35 cellular contexts compared by ENCODE assay signal in genomic region chr11:7341551-7341950, GRCh38.
"Had no signal": no experiment of that assay in that cellular context is flagged by ENCODE, and none has a peak within 500 bp of the region (broad histone marks: within the 10 kb centered on the region; RNA-seq: fewer than 3 reads in every experiment).

No MANE protein-coding gene starts in this region.

- H3K27me3 ChIP-seq: adrenal gland, body of pancreas, cardiac muscle cell, colonic mucosa, esophagus muscularis mucosa, gastroesophageal sphincter, heart right ventricle, hepatocyte had no signal

- H3K9me3 Mint-ChIP-seq: activated CD4-positive, alpha-beta memory T cell treated with anti-CD3 and anti-CD28 coated beads, Interleukin-2, amount 10 ng/mL, durations not matched to agents 7 days and 5 days; activated CD4-positive, alpha-beta T cell treated with anti-CD3 and anti-CD28 coated beads, Interleukin-2, amount 10 ng/mL, durations not matched to agents 24 days and 14 days; activated naive CD4-positive, alpha-beta T cell treated with anti-CD3 and anti-CD28 coated beads, Interleukin-2, amount 50 U/mL, for 24 hours; activated T-cell treated with anti-CD3 and anti-CD28 coated beads, Interleukin-2, amount 50 U/mL, for 24 hours; T-helper 2 cell treated with Interferon-gamma antibody and Interleukin-4, amounts not matched to agents 5 μg/mL and 100 μg/mL, for 36 hours had no signal

- H3K4me3 ChIP-seq: adrenal gland, body of pancreas, cardiac muscle cell, colonic mucosa, esophagus muscularis mucosa, gastroesophageal sphincter, heart right ventricle, hepatocyte had no signal

- H3K4me1 Mint-ChIP-seq: activated B cell treated with CpG ODN at 0.5 μM for 24 hours; activated CD4-positive, alpha-beta memory T cell treated with anti-CD3 and anti-CD28 coated beads, Interleukin-2, amount 10 ng/mL, durations not matched to agents 7 days and 5 days; activated CD4-positive, alpha-beta T cell treated with anti-CD3 and anti-CD28 coated beads, Interleukin-2, amount 10 ng/mL, durations not matched to agents 24 days and 14 days; activated naive CD4-positive, alpha-beta T cell treated with anti-CD3 and anti-CD28 coated beads, Interleukin-2, amount 50 U/mL, for 24 hours; activated naive CD8-positive, alpha-beta T cell treated with anti-CD3 and anti-CD28 coated beads for 36 hours; activated naive CD8-positive, alpha-beta T cell treated with anti-CD3 and anti-CD28 coated beads, Interleukin-2, amount 50 U/mL, for 24 hours; T-helper 17 cell had no signal

- DNase-seq: activated B cell treated with CpG ODN at 0.5 μM for 24 hours; activated CD4-positive, alpha-beta memory T cell treated with anti-CD3 and anti-CD28 coated beads, Interleukin-2, amount 10 ng/mL, durations not matched to agents 7 days and 5 days; activated CD4-positive, alpha-beta T cell treated with anti-CD3 and anti-CD28 coated beads, Interleukin-2, amount 10 ng/mL, durations not matched to agents 24 days and 14 days; activated CD4-positive, alpha-beta T cell treated with anti-CD3 and anti-CD28 coated beads, Interleukin-2, amount 50 U/mL, for 4 hours; activated CD8-positive, alpha-beta memory T cell treated with anti-CD3 and anti-CD28 coated beads, Interleukin-2, amount 50 U/mL, for 48 hours; activated effector memory CD4-positive, alpha-beta T cell treated with Interleukin-2 at 50 U/mL for 16 hours; activated naive CD4-positive, alpha-beta T cell treated with anti-CD3 and anti-CD28 coated beads for 36 hours; activated naive CD8-positive, alpha-beta T cell treated with anti-CD3 and anti-CD28 coated beads for 36 hours; activated naive CD8-positive, alpha-beta T cell treated with anti-CD3 and anti-CD28 coated beads, Interleukin-2, amount 50 U/mL, for 24 hours; activated T-cell treated with anti-CD3 and anti-CD28 coated beads for 4 hours; activated T-cell treated with anti-CD3 and anti-CD28 coated beads, Interleukin-2, amount 50 U/mL, for 24 hours; activated T-cell treated with anti-CD3 and anti-CD28 coated beads, Interleukin-2, amount 50 U/mL, for 72 hours; adrenal gland; amygdala; aorta; body of pancreas; central memory CD4-positive, alpha-beta T cell; cerebellar nuclear complex; colonic mucosa; effector CD8-positive, alpha-beta T cell; foreskin melanocyte; heart right ventricle; T-helper 1 cell; T-helper 17 cell; T1000; WERI-Rb-1 had no signal

- H3K27ac Mint-ChIP-seq: activated B cell treated with CpG ODN at 0.5 μM for 24 hours; activated CD4-positive, alpha-beta memory T cell treated with anti-CD3 and anti-CD28 coated beads, Interleukin-2, amount 10 ng/mL, durations not matched to agents 7 days and 5 days; activated CD4-positive, alpha-beta T cell treated with anti-CD3 and anti-CD28 coated beads, Interleukin-2, amount 10 ng/mL, durations not matched to agents 24 days and 14 days; activated naive CD4-positive, alpha-beta T cell treated with anti-CD3 and anti-CD28 coated beads for 36 hours; activated naive CD4-positive, alpha-beta T cell treated with anti-CD3 and anti-CD28 coated beads, Interleukin-2, amount 50 U/mL, for 24 hours; activated naive CD8-positive, alpha-beta T cell treated with anti-CD3 and anti-CD28 coated beads for 36 hours; activated naive CD8-positive, alpha-beta T cell treated with anti-CD3 and anti-CD28 coated beads, Interleukin-2, amount 50 U/mL, for 24 hours; activated T-cell treated with anti-CD3 and anti-CD28 coated beads, Interleukin-2, amount 50 U/mL, for 24 hours; activated T-cell treated with anti-CD3 and anti-CD28 coated beads, Interleukin-2, amount 50 U/mL, for 72 hours; T-helper 17 cell; T-helper 2 cell treated with Interferon-gamma antibody and Interleukin-4, amounts not matched to agents 5 μg/mL and 100 μg/mL, for 36 hours had no signal

- H3K4me1 ChIP-seq: adrenal gland, body of pancreas, colonic mucosa, esophagus muscularis mucosa, gastroesophageal sphincter, heart right ventricle had no signal

- FAIRE-seq: endometrium, endothelial cell of umbilical vein had no signal

- ATAC-seq: activated CD4-positive, CD25-positive, alpha-beta regulatory T cell treated with anti-CD3 and anti-CD28 coated beads, Interleukin-2, amount 50 U/mL, for 24 hours; activated naive CD8-positive, alpha-beta T cell treated with anti-CD3 and anti-CD28 coated beads, Interleukin-2, amount 50 U/mL, for 24 hours; activated T-cell treated with anti-CD3 and anti-CD28 coated beads, Interleukin-2, amount 50 U/mL, for 72 hours; body of pancreas; gastroesophageal sphincter; heart right ventricle; T-helper 17 cell had no signal

- H3K36me3 ChIP-seq: adrenal gland, cardiac muscle cell, colonic mucosa, esophagus muscularis mucosa, gastroesophageal sphincter, heart right ventricle, WERI-Rb-1 had no signal

- H2AFZ ChIP-seq: hepatocyte had no signal

- H3K79me2 ChIP-seq: hepatocyte had no signal

- H3K4me2 ChIP-seq: hepatocyte had no signal

- H3K27ac ChIP-seq: adrenal gland, body of pancreas, cardiac muscle cell, colonic mucosa, esophagus muscularis mucosa, gastroesophageal sphincter, heart right ventricle, hepatocyte, WERI-Rb-1 had no signal

- H3K36me3 Mint-ChIP-seq: activated naive CD4-positive, alpha-beta T cell treated with anti-CD3 and anti-CD28 coated beads, Interleukin-2, amount 50 U/mL, for 24 hours had no signal

- H3K4me3 Mint-ChIP-seq: activated B cell treated with CpG ODN at 0.5 μM for 24 hours; activated CD4-positive, alpha-beta memory T cell treated with anti-CD3 and anti-CD28 coated beads, Interleukin-2, amount 10 ng/mL, durations not matched to agents 7 days and 5 days; activated CD4-positive, alpha-beta T cell treated with anti-CD3 and anti-CD28 coated beads, Interleukin-2, amount 10 ng/mL, durations not matched to agents 24 days and 14 days; activated naive CD4-positive, alpha-beta T cell treated with anti-CD3 and anti-CD28 coated beads for 36 hours; activated naive CD4-positive, alpha-beta T cell treated with anti-CD3 and anti-CD28 coated beads, Interleukin-2, amount 50 U/mL, for 24 hours; activated naive CD8-positive, alpha-beta T cell treated with anti-CD3 and anti-CD28 coated beads for 36 hours; activated naive CD8-positive, alpha-beta T cell treated with anti-CD3 and anti-CD28 coated beads, Interleukin-2, amount 50 U/mL, for 24 hours; activated T-cell treated with anti-CD3 and anti-CD28 coated beads, Interleukin-2, amount 50 U/mL, for 24 hours; activated T-cell treated with anti-CD3 and anti-CD28 coated beads, Interleukin-2, amount 50 U/mL, for 72 hours; T-helper 17 cell; T-helper 2 cell treated with Interferon-gamma antibody and Interleukin-4, amounts not matched to agents 5 μg/mL and 100 μg/mL, for 36 hours had no signal

- H3K9me3 ChIP-seq: adrenal gland, body of pancreas, colonic mucosa, gastroesophageal sphincter had no signal
